1 cellular context compared by ENCODE assay signal in the genomic region with DNA sequence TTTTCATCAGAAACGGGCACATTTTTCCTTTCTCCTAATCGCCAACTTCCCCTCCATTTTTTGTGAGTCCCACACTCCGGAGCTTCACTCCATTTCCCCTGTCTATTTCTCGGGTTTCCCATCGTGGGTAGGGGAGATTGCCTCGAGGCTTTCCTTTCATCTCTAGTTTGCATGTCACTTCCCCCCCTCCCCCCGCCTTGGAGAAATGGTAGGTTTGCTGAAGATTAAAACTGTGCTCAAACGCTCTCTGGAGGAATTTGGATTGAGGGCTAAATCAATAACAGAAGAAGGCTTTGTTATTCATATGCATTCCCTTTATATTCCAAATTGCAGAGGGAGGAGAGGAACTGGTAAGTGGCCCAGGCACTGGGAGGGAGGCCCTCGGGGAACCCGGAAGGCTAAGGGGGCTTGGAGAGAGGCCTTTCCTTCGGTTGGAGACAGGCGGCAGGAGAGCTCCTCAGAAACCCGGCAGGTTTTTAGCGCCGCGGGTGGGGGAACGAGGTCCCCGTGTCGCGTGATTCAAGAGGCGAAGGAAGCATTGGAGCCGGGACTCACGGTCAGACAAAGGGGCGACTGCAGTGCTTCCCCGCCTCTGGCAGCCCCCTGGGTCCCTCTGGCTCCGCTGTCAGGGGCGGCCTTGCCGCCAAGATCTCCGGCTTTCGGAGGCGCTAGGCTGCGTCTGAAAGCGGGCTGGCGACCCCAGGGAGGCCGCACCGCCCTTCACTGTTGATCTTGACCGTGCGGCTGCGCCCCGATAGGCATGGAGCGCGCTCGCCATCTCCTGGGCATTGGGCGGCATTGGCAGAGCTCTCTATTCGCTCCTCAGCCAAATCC.
TF ChIP-seq lines count a peak whose summit lies in the region.

No MANE protein-coding gene starts in this region.

TF ChIP-seq in HepG2, 621 proteins besides CTCF, POLR2A, EP300 and RAD21 (continued from another document and continues in another):
- TF ChIP-seq, protein P1, sequence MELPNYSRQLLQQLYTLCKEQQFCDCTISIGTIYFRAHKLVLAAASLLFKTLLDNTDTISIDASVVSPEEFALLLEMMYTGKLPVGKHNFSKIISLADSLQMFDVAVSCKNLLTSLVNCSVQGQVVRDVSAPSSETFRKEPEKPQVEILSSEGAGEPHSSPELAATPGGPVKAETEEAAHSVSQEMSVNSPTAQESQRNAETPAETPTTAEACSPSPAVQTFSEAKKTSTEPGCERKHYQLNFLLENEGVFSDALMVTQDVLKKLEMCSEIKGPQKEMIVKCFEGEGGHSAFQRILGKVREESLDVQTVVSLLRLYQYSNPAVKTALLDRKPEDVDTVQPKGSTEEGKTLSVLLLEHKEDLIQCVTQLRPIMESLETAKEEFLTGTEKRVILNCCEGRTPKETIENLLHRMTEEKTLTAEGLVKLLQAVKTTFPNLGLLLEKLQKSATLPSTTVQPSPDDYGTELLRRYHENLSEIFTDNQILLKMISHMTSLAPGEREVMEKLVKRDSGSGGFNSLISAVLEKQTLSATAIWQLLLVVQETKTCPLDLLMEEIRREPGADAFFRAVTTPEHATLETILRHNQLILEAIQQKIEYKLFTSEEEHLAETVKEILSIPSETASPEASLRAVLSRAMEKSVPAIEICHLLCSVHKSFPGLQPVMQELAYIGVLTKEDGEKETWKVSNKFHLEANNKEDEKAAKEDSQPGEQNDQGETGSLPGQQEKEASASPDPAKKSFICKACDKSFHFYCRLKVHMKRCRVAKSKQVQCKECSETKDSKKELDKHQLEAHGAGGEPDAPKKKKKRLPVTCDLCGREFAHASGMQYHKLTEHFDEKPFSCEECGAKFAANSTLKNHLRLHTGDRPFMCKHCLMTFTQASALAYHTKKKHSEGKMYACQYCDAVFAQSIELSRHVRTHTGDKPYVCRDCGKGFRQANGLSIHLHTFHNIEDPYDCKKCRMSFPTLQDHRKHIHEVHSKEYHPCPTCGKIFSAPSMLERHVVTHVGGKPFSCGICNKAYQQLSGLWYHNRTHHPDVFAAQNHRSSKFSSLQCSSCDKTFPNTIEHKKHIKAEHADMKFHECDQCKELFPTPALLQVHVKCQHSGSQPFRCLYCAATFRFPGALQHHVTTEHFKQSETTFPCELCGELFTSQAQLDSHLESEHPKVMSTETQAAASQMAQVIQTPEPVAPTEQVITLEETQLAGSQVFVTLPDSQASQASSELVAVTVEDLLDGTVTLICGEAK (IDR thresholded peaks at IDR 0.05), result no peak
- TF ChIP-seq, protein P1 (CRISPR knock-in tag; IDR thresholded peaks at IDR 0.05), result peak; percentile 63; the same call in 1 of the 2 replicates
- TF ChIP-seq AHR (CRISPR knock-in tag; IDR thresholded peaks at IDR 0.05) (peak; percentile 83; the same call in 1 of the 2 replicates), POGZ (CRISPR knock-in tag; IDR thresholded peaks at IDR 0.05) (no peak), MYNN (CRISPR knock-in tag; IDR thresholded peaks at IDR 0.05; ENCODE audit: low read depth) (no peak), NR2F2 (IDR thresholded peaks at IDR 0.05; ENCODE audit: borderline replicate concordance, low read depth) (no peak), ZSCAN30 (CRISPR knock-in tag; IDR thresholded peaks at IDR 0.05) (no peak), IKZF1 (IDR thresholded peaks at IDR 0.05) (no peak), ZNF496 (CRISPR knock-in tag; IDR thresholded peaks at IDR 0.05; ENCODE audit: insufficient replicate concordance) (no peak), NR2F6 (IDR thresholded peaks at IDR 0.05) (no peak), NR2F6 (CRISPR knock-in tag; IDR thresholded peaks at IDR 0.05) (peak; percentile 22; the same call in 1 of the 2 replicates), DMAP1 (CRISPR knock-in tag; IDR thresholded peaks at IDR 0.05) (no peak), ZNF510 (CRISPR knock-in tag; IDR thresholded peaks at IDR 0.05; ENCODE audit: low read depth) (no peak), PLRG1 (conservative IDR thresholded peaks at IDR 0.05) (no peak), MEF2D (CRISPR knock-in tag; IDR thresholded peaks at IDR 0.05) (no peak), TP53 (CRISPR knock-in tag; conservative IDR thresholded peaks at IDR 0.05) (no peak), NPAS2 (CRISPR knock-in tag; IDR thresholded peaks at IDR 0.05; ENCODE audit: borderline replicate concordance) (no peak), ZNF468 (CRISPR knock-in tag; IDR thresholded peaks at IDR 0.05) (no peak), ZNF83 (CRISPR knock-in tag; IDR thresholded peaks at IDR 0.05; ENCODE audit: borderline replicate concordance) (no peak), ZNF558 (CRISPR knock-in tag; IDR thresholded peaks at IDR 0.05; ENCODE audit: borderline replicate concordance) (no peak; the same call in 1 of the 2 replicates), MED13 (CRISPR knock-in tag; IDR thresholded peaks at IDR 0.05) (no peak), NFKB2 (CRISPR knock-in tag; IDR thresholded peaks at IDR 0.05; ENCODE audit: borderline replicate concordance) (peak; percentile 38; the same call in 1 of the 2 replicates), ARNT2 (CRISPR knock-in tag; IDR thresholded peaks at IDR 0.05; ENCODE audit: low read depth) (no peak), ZNF207 (IDR thresholded peaks at IDR 0.05; ENCODE audit: borderline replicate concordance) (no peak), KLF9 (CRISPR knock-in tag; IDR thresholded peaks at IDR 0.05; ENCODE audit: low read depth) (no peak), ZBTB1 (CRISPR knock-in tag; IDR thresholded peaks at IDR 0.05; ENCODE audit: borderline replicate concordance) (no peak), ZNF12 (CRISPR knock-in tag; IDR thresholded peaks at IDR 0.05) (no peak), ZNF570 (CRISPR knock-in tag; IDR thresholded peaks at IDR 0.05; ENCODE audit: borderline replicate concordance) (no peak), RBAK (CRISPR knock-in tag; IDR thresholded peaks at IDR 0.05) (no peak), FOSL2 (CRISPR knock-in tag; IDR thresholded peaks at IDR 0.05) (peak; percentile 41; the same call in 1 of the 2 replicates)
- TF ChIP-seq, protein P2, sequence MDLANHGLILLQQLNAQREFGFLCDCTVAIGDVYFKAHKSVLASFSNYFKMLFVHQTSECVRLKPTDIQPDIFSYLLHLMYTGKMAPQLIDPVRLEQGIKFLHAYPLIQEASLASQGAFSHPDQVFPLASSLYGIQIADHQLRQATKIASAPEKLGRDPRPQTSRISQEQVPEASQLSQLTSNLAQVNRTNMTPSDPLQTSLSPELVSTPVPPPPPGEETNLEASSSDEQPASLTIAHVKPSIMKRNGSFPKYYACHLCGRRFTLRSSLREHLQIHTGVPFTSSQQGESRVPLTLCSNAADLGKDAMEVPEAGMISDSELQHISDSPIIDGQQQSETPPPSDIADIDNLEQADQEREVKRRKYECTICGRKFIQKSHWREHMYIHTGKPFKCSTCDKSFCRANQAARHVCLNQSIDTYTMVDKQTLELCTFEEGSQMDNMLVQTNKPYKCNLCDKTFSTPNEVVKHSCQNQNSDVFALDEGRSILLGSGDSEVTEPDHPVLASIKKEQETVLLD (CRISPR knock-in tag; IDR thresholded peaks at IDR 0.05; ENCODE audit: low read depth), result no peak
- TF ChIP-seq, protein P3, sequence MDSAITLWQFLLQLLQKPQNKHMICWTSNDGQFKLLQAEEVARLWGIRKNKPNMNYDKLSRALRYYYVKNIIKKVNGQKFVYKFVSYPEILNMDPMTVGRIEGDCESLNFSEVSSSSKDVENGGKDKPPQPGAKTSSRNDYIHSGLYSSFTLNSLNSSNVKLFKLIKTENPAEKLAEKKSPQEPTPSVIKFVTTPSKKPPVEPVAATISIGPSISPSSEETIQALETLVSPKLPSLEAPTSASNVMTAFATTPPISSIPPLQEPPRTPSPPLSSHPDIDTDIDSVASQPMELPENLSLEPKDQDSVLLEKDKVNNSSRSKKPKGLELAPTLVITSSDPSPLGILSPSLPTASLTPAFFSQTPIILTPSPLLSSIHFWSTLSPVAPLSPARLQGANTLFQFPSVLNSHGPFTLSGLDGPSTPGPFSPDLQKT (CRISPR knock-in tag; IDR thresholded peaks at IDR 0.05; ENCODE audit: borderline replicate concordance), result no peak
- TF ChIP-seq, protein P4, sequence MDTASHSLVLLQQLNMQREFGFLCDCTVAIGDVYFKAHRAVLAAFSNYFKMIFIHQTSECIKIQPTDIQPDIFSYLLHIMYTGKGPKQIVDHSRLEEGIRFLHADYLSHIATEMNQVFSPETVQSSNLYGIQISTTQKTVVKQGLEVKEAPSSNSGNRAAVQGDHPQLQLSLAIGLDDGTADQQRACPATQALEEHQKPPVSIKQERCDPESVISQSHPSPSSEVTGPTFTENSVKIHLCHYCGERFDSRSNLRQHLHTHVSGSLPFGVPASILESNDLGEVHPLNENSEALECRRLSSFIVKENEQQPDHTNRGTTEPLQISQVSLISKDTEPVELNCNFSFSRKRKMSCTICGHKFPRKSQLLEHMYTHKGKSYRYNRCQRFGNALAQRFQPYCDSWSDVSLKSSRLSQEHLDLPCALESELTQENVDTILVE (CRISPR knock-in tag; IDR thresholded peaks at IDR 0.05), result peak; percentile 40; the same call in 1 of the 2 replicates
- TF ChIP-seq, protein P5, sequence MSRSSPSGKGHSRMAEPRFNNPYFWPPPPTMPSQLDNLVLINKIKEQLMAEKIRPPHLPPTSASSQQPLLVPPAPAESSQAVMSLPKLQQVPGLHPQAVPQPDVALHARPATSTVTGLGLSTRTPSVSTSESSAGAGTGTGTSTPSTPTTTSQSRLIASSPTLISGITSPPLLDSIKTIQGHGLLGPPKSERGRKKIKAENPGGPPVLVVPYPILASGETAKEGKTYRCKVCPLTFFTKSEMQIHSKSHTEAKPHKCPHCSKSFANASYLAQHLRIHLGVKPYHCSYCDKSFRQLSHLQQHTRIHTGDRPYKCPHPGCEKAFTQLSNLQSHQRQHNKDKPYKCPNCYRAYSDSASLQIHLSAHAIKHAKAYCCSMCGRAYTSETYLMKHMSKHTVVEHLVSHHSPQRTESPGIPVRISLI (CRISPR knock-in tag; IDR thresholded peaks at IDR 0.05; ENCODE audit: borderline replicate concordance), result no peak
- TF ChIP-seq, protein P6, sequence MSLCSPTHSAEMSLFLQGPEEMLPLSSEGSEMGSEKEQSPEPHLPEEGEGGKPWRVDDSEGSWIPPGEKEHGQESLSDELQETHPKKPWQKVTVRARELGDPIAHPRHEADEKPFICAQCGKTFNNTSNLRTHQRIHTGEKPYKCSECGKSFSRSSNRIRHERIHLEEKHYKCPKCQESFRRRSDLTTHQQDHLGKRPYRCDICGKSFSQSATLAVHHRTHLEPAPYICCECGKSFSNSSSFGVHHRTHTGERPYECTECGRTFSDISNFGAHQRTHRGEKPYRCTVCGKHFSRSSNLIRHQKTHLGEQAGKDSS (CRISPR knock-in tag; IDR thresholded peaks at IDR 0.05; ENCODE audit: borderline replicate concordance, low read depth), result no peak; the same call in 1 of the 2 replicates
- TF ChIP-seq, protein P7, sequence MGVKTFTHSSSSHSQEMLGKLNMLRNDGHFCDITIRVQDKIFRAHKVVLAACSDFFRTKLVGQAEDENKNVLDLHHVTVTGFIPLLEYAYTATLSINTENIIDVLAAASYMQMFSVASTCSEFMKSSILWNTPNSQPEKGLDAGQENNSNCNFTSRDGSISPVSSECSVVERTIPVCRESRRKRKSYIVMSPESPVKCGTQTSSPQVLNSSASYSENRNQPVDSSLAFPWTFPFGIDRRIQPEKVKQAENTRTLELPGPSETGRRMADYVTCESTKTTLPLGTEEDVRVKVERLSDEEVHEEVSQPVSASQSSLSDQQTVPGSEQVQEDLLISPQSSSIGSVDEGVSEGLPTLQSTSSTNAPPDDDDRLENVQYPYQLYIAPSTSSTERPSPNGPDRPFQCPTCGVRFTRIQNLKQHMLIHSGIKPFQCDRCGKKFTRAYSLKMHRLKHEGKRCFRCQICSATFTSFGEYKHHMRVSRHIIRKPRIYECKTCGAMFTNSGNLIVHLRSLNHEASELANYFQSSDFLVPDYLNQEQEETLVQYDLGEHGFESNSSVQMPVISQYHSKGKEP (CRISPR knock-in tag; IDR thresholded peaks at IDR 0.05), result no peak
- TF ChIP-seq, protein P8, sequence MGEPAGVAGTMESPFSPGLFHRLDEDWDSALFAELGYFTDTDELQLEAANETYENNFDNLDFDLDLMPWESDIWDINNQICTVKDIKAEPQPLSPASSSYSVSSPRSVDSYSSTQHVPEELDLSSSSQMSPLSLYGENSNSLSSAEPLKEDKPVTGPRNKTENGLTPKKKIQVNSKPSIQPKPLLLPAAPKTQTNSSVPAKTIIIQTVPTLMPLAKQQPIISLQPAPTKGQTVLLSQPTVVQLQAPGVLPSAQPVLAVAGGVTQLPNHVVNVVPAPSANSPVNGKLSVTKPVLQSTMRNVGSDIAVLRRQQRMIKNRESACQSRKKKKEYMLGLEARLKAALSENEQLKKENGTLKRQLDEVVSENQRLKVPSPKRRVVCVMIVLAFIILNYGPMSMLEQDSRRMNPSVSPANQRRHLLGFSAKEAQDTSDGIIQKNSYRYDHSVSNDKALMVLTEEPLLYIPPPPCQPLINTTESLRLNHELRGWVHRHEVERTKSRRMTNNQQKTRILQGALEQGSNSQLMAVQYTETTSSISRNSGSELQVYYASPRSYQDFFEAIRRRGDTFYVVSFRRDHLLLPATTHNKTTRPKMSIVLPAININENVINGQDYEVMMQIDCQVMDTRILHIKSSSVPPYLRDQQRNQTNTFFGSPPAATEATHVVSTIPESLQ (CRISPR knock-in tag; conservative IDR thresholded peaks at IDR 0.05), result no peak
- TF ChIP-seq, protein P9, sequence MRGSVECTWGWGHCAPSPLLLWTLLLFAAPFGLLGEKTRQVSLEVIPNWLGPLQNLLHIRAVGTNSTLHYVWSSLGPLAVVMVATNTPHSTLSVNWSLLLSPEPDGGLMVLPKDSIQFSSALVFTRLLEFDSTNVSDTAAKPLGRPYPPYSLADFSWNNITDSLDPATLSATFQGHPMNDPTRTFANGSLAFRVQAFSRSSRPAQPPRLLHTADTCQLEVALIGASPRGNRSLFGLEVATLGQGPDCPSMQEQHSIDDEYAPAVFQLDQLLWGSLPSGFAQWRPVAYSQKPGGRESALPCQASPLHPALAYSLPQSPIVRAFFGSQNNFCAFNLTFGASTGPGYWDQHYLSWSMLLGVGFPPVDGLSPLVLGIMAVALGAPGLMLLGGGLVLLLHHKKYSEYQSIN (CRISPR knock-in tag; IDR thresholded peaks at IDR 0.05; ENCODE audit: borderline replicate concordance), result no peak
